ENCODE assay signal across 8 cellular contexts in the genomic region with DNA sequence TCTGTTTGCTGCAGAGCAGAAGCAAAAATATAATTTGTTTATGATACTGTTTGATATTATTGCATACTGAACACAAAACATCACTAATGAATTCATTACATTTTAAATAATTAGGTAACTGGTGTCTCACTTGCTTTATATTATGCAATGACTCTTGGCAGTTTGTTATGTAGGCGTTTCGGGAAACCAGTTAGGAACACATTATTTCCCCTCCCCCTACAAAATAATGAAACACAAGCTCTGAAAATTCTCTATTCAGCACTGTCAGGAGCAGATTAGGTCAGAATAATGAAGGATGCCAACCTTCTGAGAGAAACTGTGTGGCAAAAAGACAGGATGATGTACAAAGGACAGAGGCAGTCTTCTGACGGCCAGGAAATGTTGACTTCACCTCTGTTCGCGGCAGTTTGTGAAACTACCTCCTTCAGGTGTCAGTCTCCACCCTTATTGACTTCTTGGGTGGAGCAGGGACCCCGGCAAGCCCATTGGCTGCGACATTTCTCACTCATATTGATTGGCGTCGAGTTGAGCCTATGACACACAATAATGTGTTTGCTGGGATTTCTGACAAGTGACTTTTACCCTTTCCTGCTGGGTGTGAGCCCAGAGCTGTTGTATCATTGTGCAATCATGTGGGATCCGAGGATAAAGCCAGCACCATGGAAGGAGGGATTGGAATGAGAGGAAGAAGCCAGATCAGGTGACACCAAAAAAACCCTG. TPM values are rescaled to one million over a fixed set of nuclear protein-coding genes. Genes with fewer than 3 reads are reported as not detected.
DNase-seq lines count a peak whose midpoint lies in the region; ATAC-seq and TF ChIP-seq lines count a peak whose summit lies in the region.

No MANE protein-coding gene starts in this region.

- H3K27ac ChIP-seq in CD4-positive, CD25-positive, alpha-beta regulatory T cell (ENCODE audit: insufficient read depth, low read length, poor library complexity, severe bottlenecking) = no peak overlapping the region
- peak overlapping the region in 7 of 8 donors; percentile 32 to 81 (median 62) for H3K27ac ChIP-seq in spleen
- H3K27ac ChIP-seq in naive thymus-derived CD4-positive, alpha-beta T cell (ENCODE audit: low read depth, low read length) = no peak overlapping the region

- H3K27me3 ChIP-seq in CD4-positive, CD25-positive, alpha-beta regulatory T cell (ENCODE audit: control insufficient read depth, insufficient read depth, low read length) = no peaks in the 10 kb centered on the region
- H3K27me3 ChIP-seq in spleen (replicated peaks in 1 of 7) = peaks cover 0 to 3% (median 0%) of the 10 kb centered on the region in 7 donors
- H3K27me3 ChIP-seq in naive thymus-derived CD4-positive, alpha-beta T cell (ENCODE audit: control insufficient read depth in 2 of 2, insufficient read depth in 2 of 2, low read length in 2 of 2) = no peaks in the 10 kb centered on the region

- no peaks in the 10 kb centered on the region for H3K9me3 Mint-ChIP-seq in CD4-positive, CD25-positive, alpha-beta regulatory T cell
- no peaks in the 10 kb centered on the region for H3K9me3 Mint-ChIP-seq in naive thymus-derived CD4-positive, alpha-beta T cell

- no peak for ATAC-seq in CD4-positive, CD25-positive, alpha-beta regulatory T cell (ENCODE audit: low read depth in 2 of 2)
- ATAC-seq in naive thymus-derived CD4-positive, alpha-beta T cell = no peak

- peak in 2 of 3 donors; percentile 2 to 72 for DNase-seq in CD4-positive, CD25-positive, alpha-beta regulatory T cell
- DNase-seq in Jurkat, Clone E6-1 (ENCODE audit: low read depth, low spot score) = peak; percentile 66
- DNase-seq in astrocyte of the cerebellum (ENCODE audit: low read depth) = peak; percentile 96
- peak; percentile 74 for DNase-seq in iPS DF 19.7 (ENCODE audit: low read depth, low spot score)
- no peak for DNase-seq in spleen
- DNase-seq in NCI-H146 treated with DMSO at 0.1 percent for 48 hours (lab: John Stamatoyannopoulos, UW; ENCODE audit: unreplicated experiment) = no peak
- no peak for DNase-seq in erythroblast (lab: John Stamatoyannopoulos, UW)
- DNase-seq in naive thymus-derived CD4-positive, alpha-beta T cell = no peak

- H3K36me3 Mint-ChIP-seq in CD4-positive, CD25-positive, alpha-beta regulatory T cell = no peaks in the 10 kb centered on the region
- H3K36me3 Mint-ChIP-seq in naive thymus-derived CD4-positive, alpha-beta T cell = no peaks in the 10 kb centered on the region

- no peaks in the 10 kb centered on the region for H3K4me1 Mint-ChIP-seq in CD4-positive, CD25-positive, alpha-beta regulatory T cell
- peaks cover 0 to 3% (median 0%) of the 10 kb centered on the region in 7 donors for H3K4me1 Mint-ChIP-seq in naive thymus-derived CD4-positive, alpha-beta T cell

- H3K4me3 Mint-ChIP-seq in CD4-positive, CD25-positive, alpha-beta regulatory T cell = no peak overlapping the region
- no peak overlapping the region for H3K4me3 Mint-ChIP-seq in naive thymus-derived CD4-positive, alpha-beta T cell

- in situ Hi-C loops in astrocyte of the cerebellum (cut with HindIII; ENCODE audit: low sequenced_read_pairs) = no loop called here

- H3K4me1 ChIP-seq in CD4-positive, CD25-positive, alpha-beta regulatory T cell (ENCODE audit: control insufficient read depth, insufficient read depth, low read length, poor library complexity, severe bottlenecking) = no peaks in the 10 kb centered on the region
- peaks cover 0 to 42% (median 26%) of the 10 kb centered on the region in 6 donors for H3K4me1 ChIP-seq in spleen
- H3K4me1 ChIP-seq in naive thymus-derived CD4-positive, alpha-beta T cell (ENCODE audit: control insufficient read depth in 2 of 2, insufficient read depth in 2 of 2, low read length in 2 of 2) = no peaks in the 10 kb centered on the region

- POLR2A ChIA-PET in naive thymus-derived CD4-positive, alpha-beta T cell (lab: Charles Lee) = no interaction called here

- TF ChIP-seq POLR2A in spleen (IDR thresholded peaks at IDR 0.05) (no peak), erythroblast (IDR thresholded peaks at IDR 0.05; ENCODE audit: low read length) (no peak)

- WGBS in spleen, 5 donors = 51 to 76% (median 56%) methylated on average over 10 of the region's 10 CpGs

- intact Hi-C loops in spleen (cut with DNase I; ENCODE audit: low total_unique reads) = no loop called here
- intact Hi-C loops in naive thymus-derived CD4-positive, alpha-beta T cell (cut with micrococcal nuclease) = no loop called here

- H3K9me3 ChIP-seq in CD4-positive, CD25-positive, alpha-beta regulatory T cell (ENCODE audit: control insufficient read depth in 2 of 2, low read length in 2 of 2) = no peaks in the 10 kb centered on the region
- H3K9me3 ChIP-seq in spleen = no peaks in the 10 kb centered on the region
- H3K9me3 ChIP-seq in naive thymus-derived CD4-positive, alpha-beta T cell (ENCODE audit: control insufficient read depth in 2 of 3, low read length in 3 of 3) = no peaks in the 10 kb centered on the region

- no peak overlapping the region for H3K4me3 ChIP-seq in CD4-positive, CD25-positive, alpha-beta regulatory T cell (ENCODE audit: low read depth, low read length)
- H3K4me3 ChIP-seq in Jurkat, Clone E6-1 (ENCODE audit: low read length) = no peak overlapping the region
- no peak overlapping the region for H3K4me3 ChIP-seq in astrocyte of the cerebellum (ENCODE audit: low read depth, low read length)
- no peak overlapping the region for H3K4me3 ChIP-seq in spleen
- no peak overlapping the region for H3K4me3 ChIP-seq in naive thymus-derived CD4-positive, alpha-beta T cell (ENCODE audit: low read length)

- no peak overlapping the region for H3K27ac Mint-ChIP-seq in CD4-positive, CD25-positive, alpha-beta regulatory T cell
- H3K27ac Mint-ChIP-seq in naive thymus-derived CD4-positive, alpha-beta T cell = no peak overlapping the region

- CTCF ChIA-PET in naive thymus-derived CD4-positive, alpha-beta T cell (lab: Charles Lee) = no interaction called here

- no peaks in the 10 kb centered on the region for H3K27me3 Mint-ChIP-seq in CD4-positive, CD25-positive, alpha-beta regulatory T cell
- peaks cover 0 to 13% (median 0%) of the 10 kb centered on the region in 5 donors for H3K27me3 Mint-ChIP-seq in naive thymus-derived CD4-positive, alpha-beta T cell

- TF ChIP-seq CTCF in astrocyte of the cerebellum (IDR thresholded peaks at IDR 0.05; ENCODE audit: low read depth, low read length, missing control alignments) = no peak
- no peak for TF ChIP-seq CTCF in spleen (IDR thresholded peaks at IDR 0.05 in 8 of 11, conservative IDR thresholded peaks at IDR 0.05 in 3 of 11)

- no peaks in the 10 kb centered on the region for H3K36me3 ChIP-seq in CD4-positive, CD25-positive, alpha-beta regulatory T cell (ENCODE audit: control insufficient read depth, insufficient read depth, low read length)
- H3K36me3 ChIP-seq in spleen = no peaks in the 10 kb centered on the region
- H3K36me3 ChIP-seq in naive thymus-derived CD4-positive, alpha-beta T cell (ENCODE audit: control insufficient read depth in 2 of 3, insufficient read depth in 3 of 3, low read length in 3 of 3) = no peaks in the 10 kb centered on the region

RNA-seq across cellular contexts. Expression of gene SH3PXD2B, which starts 34.0 kb away (rescaled TPM):
- 0.10 TPM for total RNA-seq in CD4-positive, CD25-positive, alpha-beta regulatory T cell
- polyA plus RNA-seq in CD4-positive, CD25-positive, alpha-beta regulatory T cell = not detected
- 8.0 TPM for polyA plus RNA-seq in Jurkat, Clone E6-1 (2012; ENCODE audit: insufficient read depth, insufficient read length)
- 10 to 100 TPM in 5 of 7 donors, 1 to 10 TPM in 2; 5.2 to 31.8 (median 19.8) TPM for total RNA-seq in spleen
- polyA plus RNA-seq in spleen = 1 to 10 TPM; 2.0 to 2.7 (median 2.4) TPM
- total RNA-seq in naive thymus-derived CD4-positive, alpha-beta T cell = 1 to 10 TPM in 1 of 5 experiments, under 1 TPM in 4; 0.15 to 1.1 (median 0.34) TPM
- under 1 TPM in 1 of 2 donors, not detected in 1; 0.21 TPM for polyA plus RNA-seq in naive thymus-derived CD4-positive, alpha-beta T cell

Comparison
In these comparisons a context has a peak if more than half of its experiments do, and no peak if none do; other contexts are left out.
1. DNase-seq: peak in CD4-positive, CD25-positive, alpha-beta regulatory T cell (2 of 3), Jurkat, Clone E6-1 (single experiment), astrocyte of the cerebellum (single experiment) and iPS DF 19.7 (single experiment); none in spleen (single experiment), NCI-H146 treated with DMSO at 0.1 percent for 48 hours (single experiment), erythroblast (0 of 2) and naive thymus-derived CD4-positive, alpha-beta T cell (0 of 9).
2. H3K27ac ChIP-seq: peak in spleen (7 of 8); none in CD4-positive, CD25-positive, alpha-beta regulatory T cell (single experiment) and naive thymus-derived CD4-positive, alpha-beta T cell (single experiment).